Comparison of ENCODE assay signal across 17 cellular contexts in genomic region chr5:163580516-163580915, GRCh38.
"Had no signal": no experiment of that assay in that cellular context is flagged by ENCODE, and none has a peak within 500 bp of the region (broad histone marks: within the 10 kb centered on the region; RNA-seq: fewer than 3 reads in every experiment).

No MANE protein-coding gene starts in this region.

- H3K9me3 ChIP-seq: ascending aorta, esophagus muscularis mucosa had no signal

- H3K27ac ChIP-seq: ascending aorta, esophagus muscularis mucosa, heart right ventricle had no signal

- H3K4me3 Mint-ChIP-seq: activated CD4-positive, alpha-beta memory T cell treated with anti-CD3 and anti-CD28 coated beads, Interleukin-2, amount 10 ng/mL, durations not matched to agents 7 days and 5 days; activated CD8-positive, alpha-beta memory T cell treated with anti-CD3 and anti-CD28 coated beads, Interleukin-2, amount 10 ng/mL, durations not matched to agents 7 days and 5 days; activated naive CD4-positive, alpha-beta T cell treated with anti-CD3 and anti-CD28 coated beads, Interleukin-2, amount 10 ng/mL, durations not matched to agents 7 days and 5 days; mesothelial cell of epicardium; nephron progenitor cell had no signal

- DNase-seq: activated CD4-positive, alpha-beta memory T cell treated with anti-CD3 and anti-CD28 coated beads, Interleukin-2, amount 10 ng/mL, durations not matched to agents 7 days and 5 days; activated CD4-positive, alpha-beta T cell treated with anti-CD3 and anti-CD28 coated beads for 48 hours; activated CD4-positive, CD25-positive, alpha-beta regulatory T cell; activated CD8-positive, alpha-beta memory T cell treated with anti-CD3 and anti-CD28 coated beads, Interleukin-2, amount 10 ng/mL, durations not matched to agents 7 days and 5 days; activated naive CD4-positive, alpha-beta T cell treated with anti-CD3 and anti-CD28 coated beads, Interleukin-2, amount 10 ng/mL, durations not matched to agents 7 days and 5 days; effector CD4-positive, alpha-beta T cell; heart right ventricle; nephron progenitor cell; occipital lobe; stimulated activated CD4-positive, alpha-beta T cell treated with anti-CD3 and anti-CD28 coated beads, Interleukin-12 subunit alpha, Interleukin-12 subunit beta, amount 100 ng/mL, for 4 hours; stimulated activated CD4-positive, alpha-beta T cell treated with anti-CD3 and anti-CD28 coated beads, Interleukin-1b, Interleukin-23, amount 100 ng/mL, for 48 hours; stimulated activated CD8-positive, alpha-beta memory T cell treated with anti-CD3 and anti-CD28 coated beads, Interleukin-4, amount 100 ng/mL, for 48 hours; stimulated activated naive CD4-positive, alpha-beta T cell had no signal

- H3K36me3 ChIP-seq: ascending aorta, esophagus muscularis mucosa, heart right ventricle had no signal

- H3K4me1 Mint-ChIP-seq: activated CD4-positive, alpha-beta memory T cell treated with anti-CD3 and anti-CD28 coated beads, Interleukin-2, amount 10 ng/mL, durations not matched to agents 7 days and 5 days; activated CD8-positive, alpha-beta memory T cell treated with anti-CD3 and anti-CD28 coated beads, Interleukin-2, amount 10 ng/mL, durations not matched to agents 7 days and 5 days; activated naive CD4-positive, alpha-beta T cell treated with anti-CD3 and anti-CD28 coated beads, Interleukin-2, amount 10 ng/mL, durations not matched to agents 7 days and 5 days; nephron progenitor cell had no signal

- H3K4me3 ChIP-seq: ascending aorta, esophagus muscularis mucosa, heart right ventricle, lung had no signal

- H3K27me3 ChIP-seq: ascending aorta, esophagus muscularis mucosa had no signal

- H3K27ac Mint-ChIP-seq: activated CD4-positive, alpha-beta memory T cell treated with anti-CD3 and anti-CD28 coated beads, Interleukin-2, amount 10 ng/mL, durations not matched to agents 7 days and 5 days; activated CD8-positive, alpha-beta memory T cell treated with anti-CD3 and anti-CD28 coated beads, Interleukin-2, amount 10 ng/mL, durations not matched to agents 7 days and 5 days; activated naive CD4-positive, alpha-beta T cell treated with anti-CD3 and anti-CD28 coated beads, Interleukin-2, amount 10 ng/mL, durations not matched to agents 7 days and 5 days; mesothelial cell of epicardium; nephron progenitor cell had no signal

- H3K9me3 Mint-ChIP-seq: activated CD4-positive, alpha-beta memory T cell treated with anti-CD3 and anti-CD28 coated beads, Interleukin-2, amount 10 ng/mL, durations not matched to agents 7 days and 5 days; activated naive CD4-positive, alpha-beta T cell treated with anti-CD3 and anti-CD28 coated beads, Interleukin-2, amount 10 ng/mL, durations not matched to agents 7 days and 5 days had no signal

- ATAC-seq: activated CD8-positive, alpha-beta memory T cell treated with anti-CD3 and anti-CD28 coated beads, Interleukin-2, amount 10 ng/mL, durations not matched to agents 7 days and 5 days; heart right ventricle had no signal

- H3K36me3 Mint-ChIP-seq: activated CD8-positive, alpha-beta memory T cell treated with anti-CD3 and anti-CD28 coated beads, Interleukin-2, amount 10 ng/mL, durations not matched to agents 7 days and 5 days; activated naive CD4-positive, alpha-beta T cell treated with anti-CD3 and anti-CD28 coated beads, Interleukin-2, amount 10 ng/mL, durations not matched to agents 7 days and 5 days; mesothelial cell of epicardium had no signal

- H3K4me1 ChIP-seq: ascending aorta, esophagus muscularis mucosa, heart right ventricle had no signal

- H3K27me3 Mint-ChIP-seq: activated CD4-positive, alpha-beta memory T cell treated with anti-CD3 and anti-CD28 coated beads, Interleukin-2, amount 10 ng/mL, durations not matched to agents 7 days and 5 days; activated CD8-positive, alpha-beta memory T cell treated with anti-CD3 and anti-CD28 coated beads, Interleukin-2, amount 10 ng/mL, durations not matched to agents 7 days and 5 days; activated naive CD4-positive, alpha-beta T cell treated with anti-CD3 and anti-CD28 coated beads, Interleukin-2, amount 10 ng/mL, durations not matched to agents 7 days and 5 days had no signal
